Comparison of ENCODE assay signal across 24 cellular contexts in the genomic region with DNA sequence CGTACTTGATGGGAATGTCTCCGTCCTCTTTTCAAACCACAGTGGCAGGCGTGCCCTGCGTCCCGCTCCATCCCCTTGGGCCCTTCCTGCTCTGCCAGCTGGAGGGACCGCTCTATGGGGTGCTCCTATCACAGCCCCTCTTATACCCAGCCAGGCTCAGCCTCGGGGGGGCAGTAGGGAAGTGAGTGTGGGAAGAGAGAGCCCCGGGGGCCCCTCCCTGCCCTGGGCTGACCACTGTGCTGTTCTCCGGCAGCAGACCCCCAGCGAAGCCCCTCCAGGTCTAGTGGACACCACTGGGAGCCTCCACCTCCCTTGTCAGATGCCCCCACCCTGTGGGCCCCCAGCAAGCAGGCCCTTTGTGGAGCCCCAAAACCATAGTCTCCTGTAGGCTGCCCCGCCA.
DNase-seq lines count a peak whose midpoint lies in the region; ATAC-seq and TF ChIP-seq lines count a peak whose summit lies in the region.
"Had no signal": no experiment of that assay in that cellular context is flagged by ENCODE, and none has a peak within 500 bp of the region (broad histone marks: within the 10 kb centered on the region; RNA-seq: fewer than 3 reads in every experiment).

No MANE protein-coding gene starts in this region.

- ATAC-seq in activated T-helper 17 cell treated with anti-CD3 and anti-CD28 coated beads, Interleukin-2, amount 50 U/mL, for 72 hours (replicated peaks) = no peak
- ATAC-seq in GM18517 (IDR thresholded peaks at IDR 0.05; ENCODE audit: unreplicated experiment) = no peak

- H2BK15ac ChIP-seq in mesendoderm (replicated peaks; ENCODE audit: low read depth) = no peak overlapping the region

- peaks cover 27% of the 10 kb centered on the region for H3K27me3 ChIP-seq in suprapubic skin
- H3K27me3 ChIP-seq in mesendoderm (ENCODE audit: insufficient read depth, low read length, poor library complexity) = no peaks in the 10 kb centered on the region

- H3K36me3 Mint-ChIP-seq in chondrocyte (ENCODE audit: low read depth) = no peaks in the 10 kb centered on the region
- no peaks in the 10 kb centered on the region for H3K36me3 Mint-ChIP-seq in activated T-helper 17 cell treated with anti-CD3 and anti-CD28 coated beads, Interleukin-2, amount 50 U/mL, for 72 hours (ENCODE audit: low read depth)

- H3K4me1 ChIP-seq in suprapubic skin (no peaks in the 10 kb centered on the region), mesendoderm (ENCODE audit: control insufficient read depth, low read depth, low read length) (no peaks in the 10 kb centered on the region)
- H3K4me1 ChIP-seq: HAP-1, SJCRH30 had no signal

- H4K8ac ChIP-seq in mesendoderm (ENCODE audit: low read depth, low read length) = no peak overlapping the region

- H2BK120ac ChIP-seq in mesendoderm (ENCODE audit: low read depth, low read length) = no peak overlapping the region

- no peaks in the 10 kb centered on the region for H3K9me3 ChIP-seq in suprapubic skin
- H3K9me3 ChIP-seq: HAP-1, MG63, SJCRH30 had no signal

- 78% methylated on average over 7 of the region's 11 CpGs for WGBS in suprapubic skin
- WGBS in mesendoderm (ENCODE audit: extremely low coverage, insufficient coverage, low lambda C conversion rate) = no CpG with 5 or more reads among the region's 11 CpGs

- no peak overlapping the region for H3K27ac ChIP-seq in suprapubic skin
- H3K27ac ChIP-seq in mesendoderm (ENCODE audit: low read depth, low read length) = no peak overlapping the region
- H3K27ac ChIP-seq: SJCRH30 had no signal

- H2AK5ac ChIP-seq in mesendoderm (ENCODE audit: low read length) = no peak overlapping the region

- H3K4me1 Mint-ChIP-seq in chondrocyte (ENCODE audit: low read depth) = no peaks in the 10 kb centered on the region
- no peaks in the 10 kb centered on the region for H3K4me1 Mint-ChIP-seq in activated T-helper 17 cell treated with anti-CD3 and anti-CD28 coated beads, Interleukin-2, amount 50 U/mL, for 72 hours

- H3K79me2 ChIP-seq in mesendoderm (ENCODE audit: control insufficient read depth, insufficient read depth, low read length) = no peaks in the 10 kb centered on the region

- H3K4ac ChIP-seq in mesendoderm (ENCODE audit: low read depth, low read length) = no peak overlapping the region

- no peak overlapping the region for H4K5ac ChIP-seq in mesendoderm (ENCODE audit: low read length)

- no peak overlapping the region for H2BK5ac ChIP-seq in mesendoderm (ENCODE audit: low read length)

- TF ChIP-seq CTCF in chondrocyte (IDR thresholded peaks at IDR 0.05) (no peak), suprapubic skin (IDR thresholded peaks at IDR 0.05) (no peak)

- no peak overlapping the region for H3K27ac Mint-ChIP-seq in chondrocyte (ENCODE audit: unreplicated experiment)
- H3K27ac Mint-ChIP-seq in activated T-helper 17 cell treated with anti-CD3 and anti-CD28 coated beads, Interleukin-2, amount 50 U/mL, for 72 hours = no peak overlapping the region
- H3K27ac Mint-ChIP-seq: HFFc6 had no signal

- no peak overlapping the region for H3K9ac ChIP-seq in mesendoderm (ENCODE audit: low read length)

- H3K4me3 ChIP-seq in suprapubic skin (no peak overlapping the region), mesendoderm (ENCODE audit: low read length) (no peak overlapping the region)
- H3K4me3 ChIP-seq: HAP-1, MG63, SJCRH30 had no signal

- H3K4me2 ChIP-seq in mesendoderm (ENCODE audit: low read length) = no peak overlapping the region

- H3K9me3 Mint-ChIP-seq in chondrocyte (ENCODE audit: low read depth) = peaks cover 17% of the 10 kb centered on the region
- no peaks in the 10 kb centered on the region for H3K9me3 Mint-ChIP-seq in activated T-helper 17 cell treated with anti-CD3 and anti-CD28 coated beads, Interleukin-2, amount 50 U/mL, for 72 hours

- no peak overlapping the region for H3K18ac ChIP-seq in mesendoderm (ENCODE audit: low read length)

- H3K4me3 Mint-ChIP-seq in chondrocyte (ENCODE audit: unreplicated experiment) = no peak overlapping the region
- H3K4me3 Mint-ChIP-seq in activated T-helper 17 cell treated with anti-CD3 and anti-CD28 coated beads, Interleukin-2, amount 50 U/mL, for 72 hours = no peak overlapping the region
- H3K4me3 Mint-ChIP-seq: HFFc6 had no signal

- no peak for TF ChIP-seq EP300 in suprapubic skin (IDR thresholded peaks at IDR 0.05)

- H3K23ac ChIP-seq in mesendoderm (ENCODE audit: low read length) = no peak overlapping the region

- H3K27me3 Mint-ChIP-seq in chondrocyte (ENCODE audit: low read depth) = peaks cover 2% of the 10 kb centered on the region
- peaks cover 30% of the 10 kb centered on the region for H3K27me3 Mint-ChIP-seq in activated T-helper 17 cell treated with anti-CD3 and anti-CD28 coated beads, Interleukin-2, amount 50 U/mL, for 72 hours

- no peaks in the 10 kb centered on the region for H3K79me1 ChIP-seq in mesendoderm (ENCODE audit: low read length)

- H3K36me3 ChIP-seq in suprapubic skin (no peaks in the 10 kb centered on the region), mesendoderm (ENCODE audit: control insufficient read depth, insufficient read depth, low read length) (no peaks in the 10 kb centered on the region)
- H3K36me3 ChIP-seq: HAP-1, MG63, SJCRH30 had no signal

- no peak for TF ChIP-seq POLR2A in suprapubic skin (IDR thresholded peaks at IDR 0.05)

- no peak overlapping the region for H3K56ac ChIP-seq in mesendoderm (ENCODE audit: low read length)

- DNase-seq in activated effector memory CD4-positive, alpha-beta T cell treated with anti-CD3 and anti-CD28 coated beads, Interleukin-2, amount 50 U/mL, for 16 hours = peak; percentile 50
- no peak for DNase-seq in activated effector memory CD4-positive, alpha-beta T cell treated with Interleukin-2 at 50 U/mL for 16 hours
- DNase-seq in chondrocyte (ENCODE audit: low spot score) (peak; percentile 69), mesenteric fat pad (ENCODE audit: low spot score) (peak; percentile 64), suprapubic skin (ENCODE audit: low spot score in 2 of 2) (peak; percentile 46 to 62), mesendoderm (no peak)
- DNase-seq: 8988T, ACHN, Calu3, DMS79 treated with DMSO at 0.1 percent for 48 hours, GF-D8, HFFc6, KBM-7, MG63, NCI-H1105 treated with DMSO at 0.1 percent for 48 hours, NCI-H146, NCI-H1930, NCI-H2107, NCI-H524 treated with DMSO at 0.1 percent for 48 hours, NCI-H774 had no signal

Comparison
In these comparisons a context has a peak if more than half of its experiments do, and no peak if none do; other contexts are left out.
1. DNase-seq: peak in activated effector memory CD4-positive, alpha-beta T cell treated with anti-CD3 and anti-CD28 coated beads, Interleukin-2, amount 50 U/mL, for 16 hours (single experiment), chondrocyte (single experiment), mesenteric fat pad (single experiment) and suprapubic skin (2 of 2); none in activated effector memory CD4-positive, alpha-beta T cell treated with Interleukin-2 at 50 U/mL for 16 hours (single experiment) and mesendoderm (single experiment).